In genomic region chr11:47241740-47242400, GRCh38 we compare ENCODE assay signal across 13 cellular contexts. TPM values are rescaled to one million over a fixed set of nuclear protein-coding genes. Genes with fewer than 3 reads are reported as not detected.
DNase-seq lines count a peak whose midpoint lies in the region; ATAC-seq, FAIRE-seq and TF ChIP-seq lines count a peak whose summit lies in the region.
"Had no signal": no experiment of that assay in that cellular context is flagged by ENCODE, and none has a peak within 500 bp of the region (broad histone marks: within the 10 kb centered on the region; RNA-seq: fewer than 3 reads in every experiment).

No MANE protein-coding gene starts in this region.

- H3K9me3 ChIP-seq in A549 (no peaks in the 10 kb centered on the region), body of pancreas (no peaks in the 10 kb centered on the region)
- H3K9me3 ChIP-seq: suprapubic skin had no signal

- peaks cover 31% of the 10 kb centered on the region for H3K4me1 ChIP-seq in A549
- peaks cover 10% of the 10 kb centered on the region for H3K4me1 ChIP-seq in body of pancreas
- H3K4me1 ChIP-seq: parathyroid adenoma had no signal

- no peak for TF ChIP-seq EP300 in A549 (IDR thresholded peaks at IDR 0.05)

- POLR2A ChIA-PET in A549 (lab: Yijun Ruan, JAX), result interaction anchor here (0.6 to 3.1 kb wide), 5 partner anchors 7 to 79 kb away, joined by 3 to 18 read pairs (median 4); partner anchors contain the start of genes DDB2 and NR1H3
- POLR2A ChIA-PET in activated CD8-positive, alpha-beta T cell treated with anti-CD3 and anti-CD28 coated beads, Interleukin-2, amount 10 ng/mL, durations not matched to agents 7 days and 5 days (lab: Charles Lee), result interaction anchor here (0.6 to 2.0 kb wide), 8 partner anchors 9 to 54 kb away, joined by 3 to 6 read pairs (median 3); partner anchors contain the start of genes DDB2 and NR1H3

- H3K27me3 Mint-ChIP-seq in activated CD8-positive, alpha-beta T cell treated with anti-CD3 and anti-CD28 coated beads, Interleukin-2, amount 10 ng/mL, durations not matched to agents 7 days and 5 days (ENCODE audit: low read depth), result no peaks in the 10 kb centered on the region

- no peak overlapping the region for H3K4me2 ChIP-seq in A549

- TF ChIP-seq POLR2A in A549 (IDR thresholded peaks at IDR 0.05; ENCODE audit: low read length) (no peak), body of pancreas (IDR thresholded peaks at IDR 0.05) (no peak)

- TF ChIP-seq CTCF in A549 (IDR thresholded peaks at IDR 0.05), result no peak
- TF ChIP-seq CTCF in foreskin fibroblast (IDR thresholded peaks at IDR 0.05; ENCODE audit: low read depth, low read length), result no peak
- TF ChIP-seq CTCF in body of pancreas (IDR thresholded peaks at IDR 0.05), result no peak

- 79% methylated on average over 4 of the region's 4 CpGs for WGBS in A549 (ENCODE audit: missing lambda C conversion rate)
- WGBS in body of pancreas, 2 donors, result 80 to 85% methylated on average over 4 of the region's 4 CpGs

- TF ChIP-seq RAD21 in A549 (conservative IDR thresholded peaks at IDR 0.05 in 1 of 2, IDR thresholded peaks at IDR 0.05 in 1 of 2), result no peak

- no peak for FAIRE-seq in A549 (lab: Jason Lieb, UNC)

- peak overlapping the region in 1 of 2 experiments; percentile 4; a peak in 1 of 6 replicates for H3K27ac ChIP-seq in A549
- no peak overlapping the region for H3K27ac ChIP-seq in body of pancreas
- H3K27ac ChIP-seq: parathyroid adenoma, suprapubic skin had no signal

- CTCF ChIA-PET in A549 (lab: Yijun Ruan, JAX), result interaction anchor here (1.0 to 10.3 kb wide), 6 partner anchors 8 to 113 kb away, joined by 3 to 141 read pairs (median 18); partner anchors contain the start of genes ARFGAP2 and NR1H3
- CTCF ChIA-PET in activated CD8-positive, alpha-beta T cell treated with anti-CD3 and anti-CD28 coated beads, Interleukin-2, amount 10 ng/mL, durations not matched to agents 7 days and 5 days (lab: Charles Lee), result interaction anchor here (1.1 to 2.1 kb wide), 3 partner anchors 17 to 62 kb away, joined by 3 to 8 read pairs (median 5); no protein-coding TSS in a partner anchor

- peaks cover 10 to 46% of the 10 kb centered on the region in 2 donors for H3K36me3 ChIP-seq in body of pancreas (replicated peaks in 1 of 2; ENCODE audit: insufficient read depth in 1 of 2, low read depth in 2 of 2)

- intact Hi-C loops in body of pancreas (cut with DNase I), result no loop called here
- intact Hi-C loops in left ventricle myocardium superior (cut with micrococcal nuclease), result no loop called here
- intact Hi-C loops in cardiac septum (cut with DNase I), result no loop called here

- peak; percentile 17 to 28; a peak in 5 of 6 replicates for ATAC-seq in A549
- no peak for ATAC-seq in activated CD8-positive, alpha-beta T cell treated with anti-CD3 and anti-CD28 coated beads, Interleukin-2, amount 10 ng/mL, durations not matched to agents 7 days and 5 days
- no peak for ATAC-seq in body of pancreas
- ATAC-seq in left ventricle myocardium superior, result no peak
- ATAC-seq: left lobe of liver had no signal

- no peaks in the 10 kb centered on the region for H3K9me3 Mint-ChIP-seq in activated CD8-positive, alpha-beta T cell treated with anti-CD3 and anti-CD28 coated beads, Interleukin-2, amount 10 ng/mL, durations not matched to agents 7 days and 5 days (ENCODE audit: insufficient read depth)

- DNase-seq in A549 (ENCODE audit: low read depth in 1 of 2, low spot score in 1 of 2), result no peak
- peak; percentile 61 for DNase-seq in ELR (ENCODE audit: low read depth)
- no peak for DNase-seq in activated CD8-positive, alpha-beta T cell treated with anti-CD3 and anti-CD28 coated beads, Interleukin-2, amount 10 ng/mL, durations not matched to agents 7 days and 5 days
- DNase-seq in foreskin fibroblast, result peak; percentile 70 to 83
- DNase-seq in body of pancreas, result no peak
- no peak for DNase-seq in left ventricle myocardium superior
- DNase-seq in SK-N-DZ (ENCODE audit: low spot score), result no peak
- no peak for DNase-seq in cardiac septum (ENCODE audit: low spot score)
- DNase-seq: NCI-H1105; stimulated activated CD4-positive, alpha-beta T cell treated with anti-CD3 and anti-CD28 coated beads, Interleukin-4, amount 100 ng/mL, for 4 hours had no signal

- no peak overlapping the region for H3K4me3 Mint-ChIP-seq in activated CD8-positive, alpha-beta T cell treated with anti-CD3 and anti-CD28 coated beads, Interleukin-2, amount 10 ng/mL, durations not matched to agents 7 days and 5 days

- H3K27ac Mint-ChIP-seq in activated CD8-positive, alpha-beta T cell treated with anti-CD3 and anti-CD28 coated beads, Interleukin-2, amount 10 ng/mL, durations not matched to agents 7 days and 5 days, result peak overlapping the region; percentile 5

- H3K36me3 Mint-ChIP-seq in activated CD8-positive, alpha-beta T cell treated with anti-CD3 and anti-CD28 coated beads, Interleukin-2, amount 10 ng/mL, durations not matched to agents 7 days and 5 days (ENCODE audit: low read depth), result peaks cover 69% of the 10 kb centered on the region

- H3K4me1 Mint-ChIP-seq in activated CD8-positive, alpha-beta T cell treated with anti-CD3 and anti-CD28 coated beads, Interleukin-2, amount 10 ng/mL, durations not matched to agents 7 days and 5 days (ENCODE audit: low read depth), result peaks cover 5% of the 10 kb centered on the region

- H3K27me3 ChIP-seq in body of pancreas, result no peaks in the 10 kb centered on the region
- H3K27me3 ChIP-seq: suprapubic skin had no signal

- H3K4me3 ChIP-seq in A549 (no peak overlapping the region), foreskin fibroblast (ENCODE audit: low read depth in 1 of 2, low read length in 2 of 2) (no peak overlapping the region), body of pancreas (no peak overlapping the region)
- H3K4me3 ChIP-seq: suprapubic skin had no signal

RNA-seq across cellular contexts. Expression of gene ACP2, which starts 6.7 kb away (rescaled TPM):
- polyA plus RNA-seq in A549 (2011; rRNA removed) (13.6 and 17.7 TPM in 2 replicates), A549 (2017; fragmentation: RNase III; extraction: RNeasy Plus Mini Kit Qiagen cat#74134 plus additional on column Dnase treatment) (17.5 to 19.8 TPM (median 19.7 TPM) in 3 replicates)
- 13.2 and 16.7 TPM in 2 replicates for polyA plus RNA-seq in A549 (2012; cell fraction: cytosol; rRNA removed)
- polyA plus RNA-seq in A549 (2012; cell fraction: nucleus; rRNA removed), result 41.3 and 54.2 TPM in 2 replicates
- polyA minus RNA-seq in A549 (2011; rRNA and poly(A)+ RNA removed), result 31.5 and 32.3 TPM in 2 replicates
- total RNA-seq in activated CD8-positive, alpha-beta T cell treated with anti-CD3 and anti-CD28 coated beads, Interleukin-2, amount 10 ng/mL, durations not matched to agents 7 days and 5 days, result 10 to 100 TPM; 26.7 to 27.5 TPM
- total RNA-seq in body of pancreas (10 to 100 TPM; 31.6 to 43.1 TPM), left ventricle myocardium superior (20.3 TPM), cardiac septum (17.3 TPM)
- polyA plus RNA-seq in SK-N-DZ (2014; cell fraction: cytosol; rRNA removed), result 21.7 and 47.0 TPM in 2 replicates
- polyA plus RNA-seq in SK-N-DZ (2014; cell fraction: nucleus; rRNA removed), result 42.8 and 47.1 TPM in 2 replicates

RNA-seq across cellular contexts. Expression of gene NR1H3, which starts 15.9 kb away (rescaled TPM):
- polyA plus RNA-seq in A549 (2011; rRNA removed), result 18.7 and 28.6 TPM in 2 replicates
- polyA plus RNA-seq in A549 (2012; cell fraction: cytosol; rRNA removed), result 22.5 and 24.9 TPM in 2 replicates
- polyA plus RNA-seq in A549 (2012; cell fraction: nucleus; rRNA removed), result 34.0 and 37.3 TPM in 2 replicates
- 10.6 to 18.4 TPM (median 14.5 TPM) in 3 replicates for polyA plus RNA-seq in A549 (2017; fragmentation: RNase III; extraction: RNeasy Plus Mini Kit Qiagen cat#74134 plus additional on column Dnase treatment)
- polyA minus RNA-seq in A549 (2011; rRNA and poly(A)+ RNA removed), result 36.7 and 43.1 TPM in 2 replicates
- 10 to 100 TPM; 11.7 to 12.6 TPM for total RNA-seq in activated CD8-positive, alpha-beta T cell treated with anti-CD3 and anti-CD28 coated beads, Interleukin-2, amount 10 ng/mL, durations not matched to agents 7 days and 5 days
- 10 to 100 TPM; 17.9 to 33.9 TPM for total RNA-seq in body of pancreas
- 15.6 TPM for total RNA-seq in left ventricle myocardium superior
- 9.1 and 11.0 TPM in 2 replicates for polyA plus RNA-seq in SK-N-DZ (2014; cell fraction: cytosol; rRNA removed)
- polyA plus RNA-seq in SK-N-DZ (2014; cell fraction: nucleus; rRNA removed), result 18.6 and 23.2 TPM in 2 replicates
- total RNA-seq in cardiac septum, result 7.1 TPM

RNA-seq across cellular contexts. Expression of gene DDB2, which starts 27.1 kb away (rescaled TPM):
- 96.2 and 103 TPM in 2 replicates for polyA plus RNA-seq in A549 (2011; rRNA removed)
- polyA plus RNA-seq in A549 (2012; cell fraction: cytosol; rRNA removed), result 72.0 and 73.6 TPM in 2 replicates
- 108 and 145 TPM in 2 replicates for polyA plus RNA-seq in A549 (2012; cell fraction: nucleus; rRNA removed)
- 95.4 to 106 TPM (median 96.9 TPM) in 3 replicates for polyA plus RNA-seq in A549 (2017; fragmentation: RNase III; extraction: RNeasy Plus Mini Kit Qiagen cat#74134 plus additional on column Dnase treatment)
- 71.0 and 73.0 TPM in 2 replicates for polyA minus RNA-seq in A549 (2011; rRNA and poly(A)+ RNA removed)
- 100 to 1,000 TPM; 164 to 171 TPM for total RNA-seq in activated CD8-positive, alpha-beta T cell treated with anti-CD3 and anti-CD28 coated beads, Interleukin-2, amount 10 ng/mL, durations not matched to agents 7 days and 5 days
- total RNA-seq in body of pancreas, result 10 to 100 TPM; 10.9 to 33.2 TPM
- total RNA-seq in left ventricle myocardium superior, result 9.5 TPM
- polyA plus RNA-seq in SK-N-DZ (2014; cell fraction: cytosol; rRNA removed), result 25.6 and 28.8 TPM in 2 replicates
- 34.3 and 36.5 TPM in 2 replicates for polyA plus RNA-seq in SK-N-DZ (2014; cell fraction: nucleus; rRNA removed)
- 13.9 TPM for total RNA-seq in cardiac septum

RNA-seq across cellular contexts. Expression of gene MADD, which starts 28.1 kb away (rescaled TPM):
- polyA plus RNA-seq in A549 (2011; rRNA removed) (16.7 and 46.2 TPM in 2 replicates), A549 (2017; fragmentation: RNase III; extraction: RNeasy Plus Mini Kit Qiagen cat#74134 plus additional on column Dnase treatment) (22.4 to 25.2 TPM (median 24.0 TPM) in 3 replicates)
- polyA plus RNA-seq in A549 (2012; cell fraction: cytosol; rRNA removed), result 17.1 and 17.4 TPM in 2 replicates
- polyA plus RNA-seq in A549 (2012; cell fraction: nucleus; rRNA removed), result 51.1 and 76.1 TPM in 2 replicates
- 62.9 and 69.4 TPM in 2 replicates for polyA minus RNA-seq in A549 (2011; rRNA and poly(A)+ RNA removed)
- total RNA-seq in activated CD8-positive, alpha-beta T cell treated with anti-CD3 and anti-CD28 coated beads, Interleukin-2, amount 10 ng/mL, durations not matched to agents 7 days and 5 days, result 10 to 100 TPM; 96.3 to 98.4 TPM
- total RNA-seq in body of pancreas (10 to 100 TPM; 22.8 to 41.2 TPM), left ventricle myocardium superior (46.4 TPM), cardiac septum (33.1 TPM)
- polyA plus RNA-seq in SK-N-DZ (2014; cell fraction: cytosol; rRNA removed), result 25.1 and 35.4 TPM in 2 replicates
- polyA plus RNA-seq in SK-N-DZ (2014; cell fraction: nucleus; rRNA removed), result 71.8 and 128 TPM in 2 replicates

RNA-seq across cellular contexts. Expression of gene PACSIN3, which starts 55.6 kb away (rescaled TPM):
- polyA plus RNA-seq in A549 (2011; rRNA removed), result 15.8 and 16.5 TPM in 2 replicates
- polyA plus RNA-seq in A549 (2012; cell fraction: cytosol; rRNA removed), result 36.2 and 40.9 TPM in 2 replicates
- polyA plus RNA-seq in A549 (2012; cell fraction: nucleus; rRNA removed), result 35.4 and 35.9 TPM in 2 replicates
- 32.9 to 35.7 TPM (median 35.3 TPM) in 3 replicates for polyA plus RNA-seq in A549 (2017; fragmentation: RNase III; extraction: RNeasy Plus Mini Kit Qiagen cat#74134 plus additional on column Dnase treatment)
- polyA minus RNA-seq in A549 (2011; rRNA and poly(A)+ RNA removed), result 12.0 and 17.2 TPM in 2 replicates
- 1 to 10 TPM; 2.0 to 2.1 TPM for total RNA-seq in activated CD8-positive, alpha-beta T cell treated with anti-CD3 and anti-CD28 coated beads, Interleukin-2, amount 10 ng/mL, durations not matched to agents 7 days and 5 days
- 10 to 100 TPM; 30.7 to 56.0 TPM for total RNA-seq in body of pancreas
- total RNA-seq in left ventricle myocardium superior, result 150 TPM
- 35.3 and 47.8 TPM in 2 replicates for polyA plus RNA-seq in SK-N-DZ (2014; cell fraction: cytosol; rRNA removed)
- polyA plus RNA-seq in SK-N-DZ (2014; cell fraction: nucleus; rRNA removed), result 35.5 and 37.7 TPM in 2 replicates
- 295 TPM for total RNA-seq in cardiac septum

Comparison
In these comparisons a context has a peak if more than half of its experiments do, and no peak if none do; other contexts are left out.
1. ATAC-seq: peak in A549 (2 of 2); none in activated CD8-positive, alpha-beta T cell treated with anti-CD3 and anti-CD28 coated beads, Interleukin-2, amount 10 ng/mL, durations not matched to agents 7 days and 5 days (single experiment), body of pancreas (single experiment) and left ventricle myocardium superior (single experiment).
2. DNase-seq: peak in ELR (single experiment) and foreskin fibroblast (2 of 2); none in A549 (0 of 2), activated CD8-positive, alpha-beta T cell treated with anti-CD3 and anti-CD28 coated beads, Interleukin-2, amount 10 ng/mL, durations not matched to agents 7 days and 5 days (single experiment), body of pancreas (0 of 4), left ventricle myocardium superior (single experiment), SK-N-DZ (single experiment) and cardiac septum (single experiment).
3. RNA of gene DDB2, which starts 27.1 kb away (total RNA-seq): 164 to 171 TPM in activated CD8-positive, alpha-beta T cell treated with anti-CD3 and anti-CD28 coated beads, Interleukin-2, amount 10 ng/mL, durations not matched to agents 7 days and 5 days; 10.9 to 33.2 TPM in body of pancreas, 13.9 TPM in cardiac septum (single experiment) and 9.5 TPM in left ventricle myocardium superior (single experiment); every median in the first group is over 4 times any median in the second.